23 cellular contexts compared by ENCODE assay signal in the genomic region with DNA sequence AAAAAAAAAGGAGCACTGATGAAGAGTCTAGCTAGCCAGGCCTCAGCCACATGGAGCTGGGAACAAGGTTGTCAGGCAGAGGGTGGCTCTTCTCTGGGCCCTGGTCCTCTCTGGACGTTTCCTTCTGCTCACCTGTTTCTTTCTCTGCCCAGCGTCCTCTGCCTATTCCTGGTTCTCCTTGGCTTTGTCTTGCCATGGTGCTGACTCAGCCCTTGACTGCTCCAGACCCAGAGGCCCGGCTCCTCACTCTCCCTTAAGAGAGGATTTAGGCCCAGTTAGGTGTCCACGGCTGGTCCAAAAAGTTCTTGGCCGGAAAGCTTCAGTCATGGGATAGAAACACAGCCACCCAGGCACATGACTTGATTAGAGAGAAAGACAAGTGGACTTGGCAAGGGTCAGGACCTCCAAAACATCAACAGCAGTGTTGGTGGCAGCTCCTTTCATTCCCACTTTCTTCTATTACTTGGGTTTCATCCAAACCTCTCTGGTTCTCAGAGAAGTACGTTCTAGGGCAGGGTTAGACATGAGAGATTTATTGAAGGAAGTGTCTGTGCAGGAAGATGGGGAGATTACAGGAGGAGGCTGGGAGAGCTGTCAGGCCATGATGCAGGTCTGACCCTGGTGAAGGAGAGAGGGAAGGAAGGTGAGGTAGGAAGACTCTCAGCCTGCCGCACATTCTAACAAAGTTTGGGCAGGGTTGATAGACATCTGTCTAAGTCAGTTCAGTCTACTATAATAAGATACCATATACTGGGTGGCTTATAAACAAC. TPM values are rescaled to one million over a fixed set of nuclear protein-coding genes. Genes with fewer than 3 reads are reported as not detected.
DNase-seq lines count a peak whose midpoint lies in the region; ATAC-seq and TF ChIP-seq lines count a peak whose summit lies in the region.
"Had no signal": no experiment of that assay in that cellular context is flagged by ENCODE, and none has a peak within 500 bp of the region (broad histone marks: within the 10 kb centered on the region; RNA-seq: fewer than 3 reads in every experiment).

No MANE protein-coding gene starts in this region.

- no peaks in the 10 kb centered on the region for H3K36me3 Mint-ChIP-seq in activated CD4-positive, alpha-beta memory T cell treated with anti-CD3 and anti-CD28 coated beads for 36 hours
- peaks cover 21% of the 10 kb centered on the region for H3K36me3 Mint-ChIP-seq in activated CD4-positive, alpha-beta memory T cell treated with anti-CD3 and anti-CD28 coated beads, Interleukin-2, amount 10 ng/mL, durations not matched to agents 7 days and 5 days (ENCODE audit: low read depth)
- H3K36me3 Mint-ChIP-seq in CD4-positive, CD25-positive, alpha-beta regulatory T cell = peaks cover 3% of the 10 kb centered on the region
- peaks cover 8% of the 10 kb centered on the region for H3K36me3 Mint-ChIP-seq in effector memory CD8-positive, alpha-beta T cell (ENCODE audit: insufficient read depth)
- H3K36me3 Mint-ChIP-seq: IgD-negative memory B cell had no signal

- intact Hi-C loops in activated CD4-positive, alpha-beta memory T cell treated with anti-CD3 and anti-CD28 coated beads for 36 hours (cut with micrococcal nuclease) = no loop called here

- peaks cover 58% of the 10 kb centered on the region for H3K4me1 ChIP-seq in CD4-positive, CD25-positive, alpha-beta regulatory T cell (ENCODE audit: control insufficient read depth, insufficient read depth, low read length, poor library complexity, severe bottlenecking)
- no peaks in the 10 kb centered on the region for H3K4me1 ChIP-seq in HEK293 (ENCODE audit: control insufficient read depth, insufficient read depth, low read length)
- H3K4me1 ChIP-seq: Caco-2, SJCRH30 had no signal

- CTCF ChIA-PET in activated CD4-positive, alpha-beta memory T cell treated with anti-CD3 and anti-CD28 coated beads for 36 hours (lab: Charles Lee) = interaction anchor here (0.7 to 1.1 kb wide), 2 partner anchors 10 to 183 kb away, joined by 3 read pairs; no protein-coding TSS in a partner anchor
- CTCF ChIA-PET in activated CD4-positive, alpha-beta memory T cell treated with anti-CD3 and anti-CD28 coated beads, Interleukin-2, amount 10 ng/mL, durations not matched to agents 7 days and 5 days (lab: Charles Lee) = interaction anchor here (0.6 to 8.9 kb wide), 2 partner anchors 14 to 157 kb away, joined by 3 to 86 read pairs; a partner anchor contains a TSS
- CTCF ChIA-PET in HEK293 (lab: Yijun Ruan, JAX) = interaction anchor here (0.6 to 1.1 kb wide), 2 partner anchors 12 to 491 kb away, joined by 3 read pairs; no protein-coding TSS in a partner anchor

- no peaks in the 10 kb centered on the region for H3K27me3 ChIP-seq in CD4-positive, CD25-positive, alpha-beta regulatory T cell (ENCODE audit: control insufficient read depth, insufficient read depth, low read length)
- H3K27me3 ChIP-seq: BLaER1, SJCRH30 had no signal

- TF ChIP-seq CTCF in HEK293 (tag by site-specific recombination; IDR thresholded peaks at IDR 0.05) = no peak

- H3K27ac ChIP-seq in CD4-positive, CD25-positive, alpha-beta regulatory T cell (ENCODE audit: insufficient read depth, low read length, poor library complexity, severe bottlenecking) = no peak overlapping the region
- no peak overlapping the region for H3K27ac ChIP-seq in HEK293 (ENCODE audit: extremely low read depth, low read depth, low read length)
- H3K27ac ChIP-seq: BLaER1, PC-9, SJCRH30 had no signal

- POLR2A ChIA-PET in activated CD4-positive, alpha-beta memory T cell treated with anti-CD3 and anti-CD28 coated beads for 36 hours (lab: Charles Lee) = interaction anchor here (1.6 kb wide), 1 partner anchor 154 kb away, joined by 3 read pairs; no protein-coding TSS in a partner anchor
- POLR2A ChIA-PET in activated CD4-positive, alpha-beta memory T cell treated with anti-CD3 and anti-CD28 coated beads, Interleukin-2, amount 10 ng/mL, durations not matched to agents 7 days and 5 days (lab: Charles Lee) = interaction anchor here (1.3 kb wide), 2 partner anchors 14 to 68 kb away, joined by 3 to 4 read pairs; no protein-coding TSS in a partner anchor
- POLR2A ChIA-PET in HEK293 (lab: Yijun Ruan, JAX) = interaction anchor here (0.6 kb wide), 1 partner anchor 143 kb away, joined by 4 read pairs; no protein-coding TSS in a partner anchor

- H3K4me1 Mint-ChIP-seq in activated CD4-positive, alpha-beta memory T cell treated with anti-CD3 and anti-CD28 coated beads for 36 hours (ENCODE audit: low read depth) = peaks cover 55% of the 10 kb centered on the region
- peaks cover 82% of the 10 kb centered on the region for H3K4me1 Mint-ChIP-seq in activated CD4-positive, alpha-beta memory T cell treated with anti-CD3 and anti-CD28 coated beads, Interleukin-2, amount 10 ng/mL, durations not matched to agents 7 days and 5 days
- peaks cover 22 to 69% (median 53%) of the 10 kb centered on the region in 4 donors for H3K4me1 Mint-ChIP-seq in CD4-positive, CD25-positive, alpha-beta regulatory T cell
- H3K4me1 Mint-ChIP-seq in effector memory CD8-positive, alpha-beta T cell (ENCODE audit: low read depth in 2 of 2) = peaks cover 52 to 63% of the 10 kb centered on the region in 2 donors

- no peak overlapping the region for H3K4me3 ChIP-seq in CD4-positive, CD25-positive, alpha-beta regulatory T cell (ENCODE audit: low read depth, low read length)
- no peak overlapping the region for H3K4me3 ChIP-seq in HEK293 (ENCODE audit: low read depth, low read length)
- H3K4me3 ChIP-seq: BLaER1, PC-9, SJCRH30 had no signal

- no peaks in the 10 kb centered on the region for H3K9me3 ChIP-seq in CD4-positive, CD25-positive, alpha-beta regulatory T cell (ENCODE audit: control insufficient read depth in 2 of 2, low read length in 2 of 2)
- H3K9me3 ChIP-seq in HEK293 (ENCODE audit: control insufficient read depth, insufficient read depth, low read depth, low read length) = no peaks in the 10 kb centered on the region
- H3K9me3 ChIP-seq: BLaER1, Caco-2 had no signal

- DNase-seq in activated CD4-positive, alpha-beta memory T cell treated with anti-CD3 and anti-CD28 coated beads for 36 hours = peak; percentile 4
- DNase-seq in activated CD4-positive, alpha-beta memory T cell treated with anti-CD3 and anti-CD28 coated beads, Interleukin-2, amount 10 ng/mL, durations not matched to agents 7 days and 5 days = no peak
- no peak for DNase-seq in CD4-positive, CD25-positive, alpha-beta regulatory T cell
- DNase-seq in effector memory CD8-positive, alpha-beta T cell = no peak
- DNase-seq in iPS-NIHi7 (ENCODE audit: extremely low spot score) = no peak
- DNase-seq: Caco-2; CD4-positive, alpha-beta T cell; EL; GDM1; HCEC 1CT; NCI-H1092; NCI-H1417 treated with DMSO at 0.1 percent for 48 hours; NCI-H1694 treated with DMSO at 0.1 percent for 48 hours; NCI-H2081; NCI-H2227 treated with DMSO at 0.1 percent for 48 hours; NCI-H526 treated with DMSO at 0.1 percent for 48 hours; PC-9; SJCRH30 had no signal

- H3K4me3 Mint-ChIP-seq in activated CD4-positive, alpha-beta memory T cell treated with anti-CD3 and anti-CD28 coated beads for 36 hours = no peak overlapping the region
- H3K4me3 Mint-ChIP-seq in activated CD4-positive, alpha-beta memory T cell treated with anti-CD3 and anti-CD28 coated beads, Interleukin-2, amount 10 ng/mL, durations not matched to agents 7 days and 5 days = no peak overlapping the region
- peak overlapping the region in 3 of 4 donors; percentile 0 to 27 (median 7) for H3K4me3 Mint-ChIP-seq in CD4-positive, CD25-positive, alpha-beta regulatory T cell
- peak overlapping the region in 1 of 2 donors; percentile 11 for H3K4me3 Mint-ChIP-seq in effector memory CD8-positive, alpha-beta T cell
- H3K4me3 Mint-ChIP-seq: CD4-positive, alpha-beta T cell had no signal

- ATAC-seq in CD4-positive, CD25-positive, alpha-beta regulatory T cell (ENCODE audit: low read depth in 2 of 2) = no peak
- ATAC-seq in effector memory CD8-positive, alpha-beta T cell (replicated peaks) = no peak
- no peak for ATAC-seq in GM21360 (IDR thresholded peaks at IDR 0.05; ENCODE audit: unreplicated experiment)
- ATAC-seq: Right ventricle myocardium inferior had no signal

- no peaks in the 10 kb centered on the region for H3K9me3 Mint-ChIP-seq in activated CD4-positive, alpha-beta memory T cell treated with anti-CD3 and anti-CD28 coated beads for 36 hours
- peaks cover 5% of the 10 kb centered on the region for H3K9me3 Mint-ChIP-seq in activated CD4-positive, alpha-beta memory T cell treated with anti-CD3 and anti-CD28 coated beads, Interleukin-2, amount 10 ng/mL, durations not matched to agents 7 days and 5 days
- no peaks in the 10 kb centered on the region for H3K9me3 Mint-ChIP-seq in CD4-positive, CD25-positive, alpha-beta regulatory T cell
- peaks cover 2 to 8% of the 10 kb centered on the region in 2 donors for H3K9me3 Mint-ChIP-seq in effector memory CD8-positive, alpha-beta T cell
- H3K9me3 Mint-ChIP-seq: CD4-positive, alpha-beta T cell had no signal

- no peaks in the 10 kb centered on the region for H3K36me3 ChIP-seq in CD4-positive, CD25-positive, alpha-beta regulatory T cell (ENCODE audit: control insufficient read depth, insufficient read depth, low read length)
- no peaks in the 10 kb centered on the region for H3K36me3 ChIP-seq in HEK293 (ENCODE audit: control insufficient read depth in 2 of 2, insufficient read depth in 1 of 2, low read length in 2 of 2)
- H3K36me3 ChIP-seq: BLaER1, SJCRH30 had no signal

- no peaks in the 10 kb centered on the region for H3K27me3 Mint-ChIP-seq in activated CD4-positive, alpha-beta memory T cell treated with anti-CD3 and anti-CD28 coated beads for 36 hours
- H3K27me3 Mint-ChIP-seq in activated CD4-positive, alpha-beta memory T cell treated with anti-CD3 and anti-CD28 coated beads, Interleukin-2, amount 10 ng/mL, durations not matched to agents 7 days and 5 days = no peaks in the 10 kb centered on the region
- H3K27me3 Mint-ChIP-seq in CD4-positive, CD25-positive, alpha-beta regulatory T cell = no peaks in the 10 kb centered on the region
- H3K27me3 Mint-ChIP-seq in effector memory CD8-positive, alpha-beta T cell = no peaks in the 10 kb centered on the region
- H3K27me3 Mint-ChIP-seq: CD4-positive, alpha-beta T cell; IgD-negative memory B cell had no signal

- no peak overlapping the region for H3K27ac Mint-ChIP-seq in activated CD4-positive, alpha-beta memory T cell treated with anti-CD3 and anti-CD28 coated beads for 36 hours
- H3K27ac Mint-ChIP-seq in activated CD4-positive, alpha-beta memory T cell treated with anti-CD3 and anti-CD28 coated beads, Interleukin-2, amount 10 ng/mL, durations not matched to agents 7 days and 5 days = no peak overlapping the region
- H3K27ac Mint-ChIP-seq in CD4-positive, CD25-positive, alpha-beta regulatory T cell = peak overlapping the region; percentile 2 to 67 (median 22)
- H3K27ac Mint-ChIP-seq in effector memory CD8-positive, alpha-beta T cell = peak overlapping the region; percentile 32 to 82
- H3K27ac Mint-ChIP-seq: CD4-positive, alpha-beta T cell had no signal

RNA-seq across cellular contexts. Expression of a gene that starts 14.5 kb away (rescaled TPM):
- 10 to 100 TPM; 27.0 to 30.5 TPM for total RNA-seq in activated CD4-positive, alpha-beta memory T cell treated with anti-CD3 and anti-CD28 coated beads for 36 hours
- total RNA-seq in activated CD4-positive, alpha-beta memory T cell treated with anti-CD3 and anti-CD28 coated beads, Interleukin-2, amount 10 ng/mL, durations not matched to agents 7 days and 5 days = 10 to 100 TPM; 55.9 to 58.9 TPM
- total RNA-seq in CD4-positive, CD25-positive, alpha-beta regulatory T cell = 125 TPM
- polyA plus RNA-seq in CD4-positive, CD25-positive, alpha-beta regulatory T cell = 10 to 100 TPM; 15.2 to 23.5 (median 19.0) TPM

Comparison
In these comparisons a context has a peak if more than half of its experiments do, and no peak if none do; other contexts are left out.
1. H3K27ac Mint-ChIP-seq: peak in CD4-positive, CD25-positive, alpha-beta regulatory T cell (3 of 3) and effector memory CD8-positive, alpha-beta T cell (2 of 2); none in activated CD4-positive, alpha-beta memory T cell treated with anti-CD3 and anti-CD28 coated beads for 36 hours (single experiment) and activated CD4-positive, alpha-beta memory T cell treated with anti-CD3 and anti-CD28 coated beads, Interleukin-2, amount 10 ng/mL, durations not matched to agents 7 days and 5 days (single experiment).
2. H3K4me3 Mint-ChIP-seq: peak in CD4-positive, CD25-positive, alpha-beta regulatory T cell (3 of 4); none in activated CD4-positive, alpha-beta memory T cell treated with anti-CD3 and anti-CD28 coated beads for 36 hours (single experiment) and activated CD4-positive, alpha-beta memory T cell treated with anti-CD3 and anti-CD28 coated beads, Interleukin-2, amount 10 ng/mL, durations not matched to agents 7 days and 5 days (single experiment).